ENCODE assay signal across 1 cellular context in the genomic region with DNA sequence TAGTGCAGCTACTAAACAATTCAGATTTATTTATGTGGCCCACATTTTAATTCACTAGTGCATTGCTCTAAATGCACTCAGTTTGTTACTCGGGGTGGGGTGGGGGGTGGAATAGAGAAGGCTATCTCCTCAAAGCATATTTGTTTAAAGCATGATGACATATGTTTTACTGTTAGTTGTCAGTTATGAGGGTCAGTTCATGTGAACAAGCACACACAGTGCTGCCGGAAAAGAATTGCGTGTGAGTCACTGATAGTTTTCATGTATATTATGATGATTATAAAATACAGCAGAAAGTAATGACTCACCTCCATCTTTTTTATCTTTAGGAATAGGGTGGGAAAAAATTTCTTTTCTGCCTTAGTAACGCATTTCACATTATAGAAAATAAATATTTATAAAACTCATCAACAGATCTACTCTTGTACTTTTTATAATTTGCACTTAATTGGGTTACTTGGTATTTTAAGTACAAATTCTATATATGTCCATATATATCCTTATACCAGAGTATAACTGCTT.
A peak's percentile ranks its signal among the peaks of the same experiment; 100 is the strongest.
TF ChIP-seq lines count a peak whose summit lies in the region.

No MANE protein-coding gene starts in this region.

TF ChIP-seq in K562, 482 proteins besides CTCF, POLR2A, EP300 and RAD21 (continued from another document and continues in another):
- TF ChIP-seq, protein P1, sequence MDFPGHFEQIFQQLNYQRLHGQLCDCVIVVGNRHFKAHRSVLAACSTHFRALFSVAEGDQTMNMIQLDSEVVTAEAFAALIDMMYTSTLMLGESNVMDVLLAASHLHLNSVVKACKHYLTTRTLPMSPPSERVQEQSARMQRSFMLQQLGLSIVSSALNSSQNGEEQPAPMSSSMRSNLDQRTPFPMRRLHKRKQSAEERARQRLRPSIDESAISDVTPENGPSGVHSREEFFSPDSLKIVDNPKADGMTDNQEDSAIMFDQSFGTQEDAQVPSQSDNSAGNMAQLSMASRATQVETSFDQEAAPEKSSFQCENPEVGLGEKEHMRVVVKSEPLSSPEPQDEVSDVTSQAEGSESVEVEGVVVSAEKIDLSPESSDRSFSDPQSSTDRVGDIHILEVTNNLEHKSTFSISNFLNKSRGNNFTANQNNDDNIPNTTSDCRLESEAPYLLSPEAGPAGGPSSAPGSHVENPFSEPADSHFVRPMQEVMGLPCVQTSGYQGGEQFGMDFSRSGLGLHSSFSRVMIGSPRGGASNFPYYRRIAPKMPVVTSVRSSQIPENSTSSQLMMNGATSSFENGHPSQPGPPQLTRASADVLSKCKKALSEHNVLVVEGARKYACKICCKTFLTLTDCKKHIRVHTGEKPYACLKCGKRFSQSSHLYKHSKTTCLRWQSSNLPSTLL (IDR thresholded peaks at IDR 0.05), result no peak
- TF ChIP-seq SMARCE1 (IDR thresholded peaks at IDR 0.05), result peak; percentile 92
- no peak for TF ChIP-seq ZNF274 (IDR thresholded peaks at IDR 0.05; ENCODE audit: borderline replicate concordance, low read depth, low read length)
- TF ChIP-seq MYBL2 (IDR thresholded peaks at IDR 0.05; ENCODE audit: low read depth), result peak; percentile 87
- TF ChIP-seq MYBL2 (CRISPR knock-in tag; IDR thresholded peaks at IDR 0.05; ENCODE audit: borderline replicate concordance), result no peak
- TF ChIP-seq, protein P2, sequence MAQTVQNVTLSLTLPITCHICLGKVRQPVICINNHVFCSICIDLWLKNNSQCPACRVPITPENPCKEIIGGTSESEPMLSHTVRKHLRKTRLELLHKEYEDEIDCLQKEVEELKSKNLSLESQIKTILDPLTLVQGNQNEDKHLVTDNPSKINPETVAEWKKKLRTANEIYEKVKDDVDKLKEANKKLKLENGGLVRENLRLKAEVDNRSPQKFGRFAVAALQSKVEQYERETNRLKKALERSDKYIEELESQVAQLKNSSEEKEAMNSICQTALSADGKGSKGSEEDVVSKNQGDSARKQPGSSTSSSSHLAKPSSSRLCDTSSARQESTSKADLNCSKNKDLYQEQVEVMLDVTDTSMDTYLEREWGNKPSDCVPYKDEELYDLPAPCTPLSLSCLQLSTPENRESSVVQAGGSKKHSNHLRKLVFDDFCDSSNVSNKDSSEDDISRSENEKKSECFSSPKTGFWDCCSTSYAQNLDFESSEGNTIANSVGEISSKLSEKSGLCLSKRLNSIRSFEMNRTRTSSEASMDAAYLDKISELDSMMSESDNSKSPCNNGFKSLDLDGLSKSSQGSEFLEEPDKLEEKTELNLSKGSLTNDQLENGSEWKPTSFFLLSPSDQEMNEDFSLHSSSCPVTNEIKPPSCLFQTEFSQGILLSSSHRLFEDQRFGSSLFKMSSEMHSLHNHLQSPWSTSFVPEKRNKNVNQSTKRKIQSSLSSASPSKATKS (CRISPR knock-in tag; IDR thresholded peaks at IDR 0.05), result no peak
- TF ChIP-seq SIN3B (IDR thresholded peaks at IDR 0.05; ENCODE audit: low read depth), result no peak; the same call in 1 of the 2 replicates
- TF ChIP-seq SLC30A9 (CRISPR knock-in tag; IDR thresholded peaks at IDR 0.05), result no peak
- peak; percentile 86; the same call in 1 of the 2 replicates for TF ChIP-seq ZNF589 (CRISPR knock-in tag; IDR thresholded peaks at IDR 0.05; ENCODE audit: low read depth)
- peak; percentile 72; the same call in 1 of the 2 replicates for TF ChIP-seq MBD2 (IDR thresholded peaks at IDR 0.05; ENCODE audit: borderline replicate concordance, low read depth)
- peak; percentile 79 for TF ChIP-seq NEUROD1 (IDR thresholded peaks at IDR 0.05; ENCODE audit: borderline replicate concordance, low read depth, low read length, partially characterized antibody)
- peak; percentile 84 to 94 for TF ChIP-seq ARNT (IDR thresholded peaks at IDR 0.05)
- no peak for TF ChIP-seq HDAC6 (IDR thresholded peaks at IDR 0.05; ENCODE audit: low read depth, low read length)
- TF ChIP-seq JUN (IDR thresholded peaks at IDR 0.05; ENCODE audit: borderline replicate concordance, low read depth, low read length), result peak; percentile 94
- no peak for TF ChIP-seq JUN (CRISPR knock-in tag; IDR thresholded peaks at IDR 0.05; ENCODE audit: borderline replicate concordance)
- peak; percentile 81 for TF ChIP-seq CREM (IDR thresholded peaks at IDR 0.05; ENCODE audit: low read depth)
- TF ChIP-seq RNF2 (IDR thresholded peaks at IDR 0.05), result peak; percentile 96
- TF ChIP-seq CBX5 (IDR thresholded peaks at IDR 0.05; ENCODE audit: borderline replicate concordance, low read depth), result no peak
- TF ChIP-seq CBFA2T3 (IDR thresholded peaks at IDR 0.05), result peak; percentile 93
- TF ChIP-seq ZNF583 (CRISPR knock-in tag; IDR thresholded peaks at IDR 0.05), result no peak
- TF ChIP-seq, protein P3, sequence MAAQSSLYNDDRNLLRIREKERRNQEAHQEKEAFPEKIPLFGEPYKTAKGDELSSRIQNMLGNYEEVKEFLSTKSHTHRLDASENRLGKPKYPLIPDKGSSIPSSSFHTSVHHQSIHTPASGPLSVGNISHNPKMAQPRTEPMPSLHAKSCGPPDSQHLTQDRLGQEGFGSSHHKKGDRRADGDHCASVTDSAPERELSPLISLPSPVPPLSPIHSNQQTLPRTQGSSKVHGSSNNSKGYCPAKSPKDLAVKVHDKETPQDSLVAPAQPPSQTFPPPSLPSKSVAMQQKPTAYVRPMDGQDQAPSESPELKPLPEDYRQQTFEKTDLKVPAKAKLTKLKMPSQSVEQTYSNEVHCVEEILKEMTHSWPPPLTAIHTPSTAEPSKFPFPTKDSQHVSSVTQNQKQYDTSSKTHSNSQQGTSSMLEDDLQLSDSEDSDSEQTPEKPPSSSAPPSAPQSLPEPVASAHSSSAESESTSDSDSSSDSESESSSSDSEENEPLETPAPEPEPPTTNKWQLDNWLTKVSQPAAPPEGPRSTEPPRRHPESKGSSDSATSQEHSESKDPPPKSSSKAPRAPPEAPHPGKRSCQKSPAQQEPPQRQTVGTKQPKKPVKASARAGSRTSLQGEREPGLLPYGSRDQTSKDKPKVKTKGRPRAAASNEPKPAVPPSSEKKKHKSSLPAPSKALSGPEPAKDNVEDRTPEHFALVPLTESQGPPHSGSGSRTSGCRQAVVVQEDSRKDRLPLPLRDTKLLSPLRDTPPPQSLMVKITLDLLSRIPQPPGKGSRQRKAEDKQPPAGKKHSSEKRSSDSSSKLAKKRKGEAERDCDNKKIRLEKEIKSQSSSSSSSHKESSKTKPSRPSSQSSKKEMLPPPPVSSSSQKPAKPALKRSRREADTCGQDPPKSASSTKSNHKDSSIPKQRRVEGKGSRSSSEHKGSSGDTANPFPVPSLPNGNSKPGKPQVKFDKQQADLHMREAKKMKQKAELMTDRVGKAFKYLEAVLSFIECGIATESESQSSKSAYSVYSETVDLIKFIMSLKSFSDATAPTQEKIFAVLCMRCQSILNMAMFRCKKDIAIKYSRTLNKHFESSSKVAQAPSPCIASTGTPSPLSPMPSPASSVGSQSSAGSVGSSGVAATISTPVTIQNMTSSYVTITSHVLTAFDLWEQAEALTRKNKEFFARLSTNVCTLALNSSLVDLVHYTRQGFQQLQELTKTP (IDR thresholded peaks at IDR 0.05; ENCODE audit: low read depth in 1 of 2, partially characterized antibody in 2 of 2), result peak; percentile 20 to 80
- TF ChIP-seq, protein P4, sequence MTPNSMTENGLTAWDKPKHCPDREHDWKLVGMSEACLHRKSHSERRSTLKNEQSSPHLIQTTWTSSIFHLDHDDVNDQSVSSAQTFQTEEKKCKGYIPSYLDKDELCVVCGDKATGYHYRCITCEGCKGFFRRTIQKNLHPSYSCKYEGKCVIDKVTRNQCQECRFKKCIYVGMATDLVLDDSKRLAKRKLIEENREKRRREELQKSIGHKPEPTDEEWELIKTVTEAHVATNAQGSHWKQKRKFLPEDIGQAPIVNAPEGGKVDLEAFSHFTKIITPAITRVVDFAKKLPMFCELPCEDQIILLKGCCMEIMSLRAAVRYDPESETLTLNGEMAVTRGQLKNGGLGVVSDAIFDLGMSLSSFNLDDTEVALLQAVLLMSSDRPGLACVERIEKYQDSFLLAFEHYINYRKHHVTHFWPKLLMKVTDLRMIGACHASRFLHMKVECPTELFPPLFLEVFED (CRISPR knock-in tag; conservative IDR thresholded peaks at IDR 0.05), result no peak
- TF ChIP-seq MXI1 (IDR thresholded peaks at IDR 0.05; ENCODE audit: low read depth, low read length), result peak; percentile 43; the same call in 1 of the 2 replicates
- TF ChIP-seq SRF (CRISPR knock-in tag; IDR thresholded peaks at IDR 0.05), result no peak
- TF ChIP-seq, protein P5, sequence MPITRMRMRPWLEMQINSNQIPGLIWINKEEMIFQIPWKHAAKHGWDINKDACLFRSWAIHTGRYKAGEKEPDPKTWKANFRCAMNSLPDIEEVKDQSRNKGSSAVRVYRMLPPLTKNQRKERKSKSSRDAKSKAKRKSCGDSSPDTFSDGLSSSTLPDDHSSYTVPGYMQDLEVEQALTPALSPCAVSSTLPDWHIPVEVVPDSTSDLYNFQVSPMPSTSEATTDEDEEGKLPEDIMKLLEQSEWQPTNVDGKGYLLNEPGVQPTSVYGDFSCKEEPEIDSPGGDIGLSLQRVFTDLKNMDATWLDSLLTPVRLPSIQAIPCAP (CRISPR knock-in tag; IDR thresholded peaks at IDR 0.05; ENCODE audit: borderline replicate concordance), result no peak
- TF ChIP-seq SRSF9 (IDR thresholded peaks at IDR 0.05; ENCODE audit: borderline replicate concordance, low read depth, low read length), result no peak
- no peak for TF ChIP-seq U2AF1 (optimal IDR thresholded peaks at IDR 0.05; ENCODE audit: low read depth, low read length)
- TF ChIP-seq STAG1 (CRISPR knock-in tag; IDR thresholded peaks at IDR 0.05; ENCODE audit: borderline replicate concordance), result no peak
- TF ChIP-seq ZKSCAN1 (IDR thresholded peaks at IDR 0.05; ENCODE audit: low read depth, low read length), result no peak
- no peak for TF ChIP-seq CBFB (CRISPR knock-in tag; IDR thresholded peaks at IDR 0.05)
- no peak for TF ChIP-seq ZNF217 (CRISPR knock-in tag; IDR thresholded peaks at IDR 0.05)
- no peak for TF ChIP-seq ESRRA (IDR thresholded peaks at IDR 0.05; ENCODE audit: borderline replicate concordance, low read depth)
- no peak for TF ChIP-seq GTF2E2 (tag; IDR thresholded peaks at IDR 0.05)
- no peak for TF ChIP-seq NFIX (CRISPR knock-in tag; IDR thresholded peaks at IDR 0.05; ENCODE audit: low read depth)
- TF ChIP-seq, protein P6, sequence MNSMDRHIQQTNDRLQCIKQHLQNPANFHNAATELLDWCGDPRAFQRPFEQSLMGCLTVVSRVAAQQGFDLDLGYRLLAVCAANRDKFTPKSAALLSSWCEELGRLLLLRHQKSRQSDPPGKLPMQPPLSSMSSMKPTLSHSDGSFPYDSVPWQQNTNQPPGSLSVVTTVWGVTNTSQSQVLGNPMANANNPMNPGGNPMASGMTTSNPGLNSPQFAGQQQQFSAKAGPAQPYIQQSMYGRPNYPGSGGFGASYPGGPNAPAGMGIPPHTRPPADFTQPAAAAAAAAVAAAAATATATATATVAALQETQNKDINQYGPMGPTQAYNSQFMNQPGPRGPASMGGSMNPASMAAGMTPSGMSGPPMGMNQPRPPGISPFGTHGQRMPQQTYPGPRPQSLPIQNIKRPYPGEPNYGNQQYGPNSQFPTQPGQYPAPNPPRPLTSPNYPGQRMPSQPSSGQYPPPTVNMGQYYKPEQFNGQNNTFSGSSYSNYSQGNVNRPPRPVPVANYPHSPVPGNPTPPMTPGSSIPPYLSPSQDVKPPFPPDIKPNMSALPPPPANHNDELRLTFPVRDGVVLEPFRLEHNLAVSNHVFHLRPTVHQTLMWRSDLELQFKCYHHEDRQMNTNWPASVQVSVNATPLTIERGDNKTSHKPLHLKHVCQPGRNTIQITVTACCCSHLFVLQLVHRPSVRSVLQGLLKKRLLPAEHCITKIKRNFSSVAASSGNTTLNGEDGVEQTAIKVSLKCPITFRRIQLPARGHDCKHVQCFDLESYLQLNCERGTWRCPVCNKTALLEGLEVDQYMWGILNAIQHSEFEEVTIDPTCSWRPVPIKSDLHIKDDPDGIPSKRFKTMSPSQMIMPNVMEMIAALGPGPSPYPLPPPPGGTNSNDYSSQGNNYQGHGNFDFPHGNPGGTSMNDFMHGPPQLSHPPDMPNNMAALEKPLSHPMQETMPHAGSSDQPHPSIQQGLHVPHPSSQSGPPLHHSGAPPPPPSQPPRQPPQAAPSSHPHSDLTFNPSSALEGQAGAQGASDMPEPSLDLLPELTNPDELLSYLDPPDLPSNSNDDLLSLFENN (IDR thresholded peaks at IDR 0.05; ENCODE audit: low read depth in 2 of 2, low read length in 2 of 2), result peak in 1 of 2 experiments; percentile 87; a peak in 2 of 4 replicates
- 0 out of 4 replicates have a peak, but pooled peaks of 1 of the 2 experiments have one; percentile 96 for TF ChIP-seq KDM4B (IDR thresholded peaks at IDR 0.05; ENCODE audit: borderline replicate concordance in 2 of 2, low read depth in 1 of 2)
- TF ChIP-seq STAT5A (IDR thresholded peaks at IDR 0.05; ENCODE audit: borderline replicate concordance, low read length), result peak; percentile 80
- TF ChIP-seq, protein P7, sequence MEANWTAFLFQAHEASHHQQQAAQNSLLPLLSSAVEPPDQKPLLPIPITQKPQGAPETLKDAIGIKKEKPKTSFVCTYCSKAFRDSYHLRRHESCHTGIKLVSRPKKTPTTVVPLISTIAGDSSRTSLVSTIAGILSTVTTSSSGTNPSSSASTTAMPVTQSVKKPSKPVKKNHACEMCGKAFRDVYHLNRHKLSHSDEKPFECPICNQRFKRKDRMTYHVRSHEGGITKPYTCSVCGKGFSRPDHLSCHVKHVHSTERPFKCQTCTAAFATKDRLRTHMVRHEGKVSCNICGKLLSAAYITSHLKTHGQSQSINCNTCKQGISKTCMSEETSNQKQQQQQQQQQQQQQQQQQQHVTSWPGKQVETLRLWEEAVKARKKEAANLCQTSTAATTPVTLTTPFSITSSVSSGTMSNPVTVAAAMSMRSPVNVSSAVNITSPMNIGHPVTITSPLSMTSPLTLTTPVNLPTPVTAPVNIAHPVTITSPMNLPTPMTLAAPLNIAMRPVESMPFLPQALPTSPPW (CRISPR knock-in tag; IDR thresholded peaks at IDR 0.05), result peak; percentile 86
- TF ChIP-seq DMBX1 (CRISPR knock-in tag; IDR thresholded peaks at IDR 0.05; ENCODE audit: borderline replicate concordance), result peak; percentile 69
- no peak for TF ChIP-seq ZNF253 (CRISPR knock-in tag; conservative IDR thresholded peaks at IDR 0.05)
- peak; percentile 40 for TF ChIP-seq TAF9B (IDR thresholded peaks at IDR 0.05; ENCODE audit: partially characterized antibody)
- TF ChIP-seq, protein P8, sequence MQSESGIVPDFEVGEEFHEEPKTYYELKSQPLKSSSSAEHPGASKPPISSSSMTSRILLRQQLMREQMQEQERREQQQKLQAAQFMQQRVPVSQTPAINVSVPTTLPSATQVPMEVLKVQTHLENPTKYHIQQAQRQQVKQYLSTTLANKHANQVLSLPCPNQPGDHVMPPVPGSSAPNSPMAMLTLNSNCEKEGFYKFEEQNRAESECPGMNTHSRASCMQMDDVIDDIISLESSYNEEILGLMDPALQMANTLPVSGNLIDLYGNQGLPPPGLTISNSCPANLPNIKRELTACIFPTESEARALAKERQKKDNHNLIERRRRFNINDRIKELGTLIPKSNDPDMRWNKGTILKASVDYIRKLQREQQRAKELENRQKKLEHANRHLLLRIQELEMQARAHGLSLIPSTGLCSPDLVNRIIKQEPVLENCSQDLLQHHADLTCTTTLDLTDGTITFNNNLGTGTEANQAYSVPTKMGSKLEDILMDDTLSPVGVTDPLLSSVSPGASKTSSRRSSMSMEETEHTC (IDR thresholded peaks at IDR 0.05), result peak; percentile 27; the same call in 1 of the 2 replicates
- TF ChIP-seq, protein P9, sequence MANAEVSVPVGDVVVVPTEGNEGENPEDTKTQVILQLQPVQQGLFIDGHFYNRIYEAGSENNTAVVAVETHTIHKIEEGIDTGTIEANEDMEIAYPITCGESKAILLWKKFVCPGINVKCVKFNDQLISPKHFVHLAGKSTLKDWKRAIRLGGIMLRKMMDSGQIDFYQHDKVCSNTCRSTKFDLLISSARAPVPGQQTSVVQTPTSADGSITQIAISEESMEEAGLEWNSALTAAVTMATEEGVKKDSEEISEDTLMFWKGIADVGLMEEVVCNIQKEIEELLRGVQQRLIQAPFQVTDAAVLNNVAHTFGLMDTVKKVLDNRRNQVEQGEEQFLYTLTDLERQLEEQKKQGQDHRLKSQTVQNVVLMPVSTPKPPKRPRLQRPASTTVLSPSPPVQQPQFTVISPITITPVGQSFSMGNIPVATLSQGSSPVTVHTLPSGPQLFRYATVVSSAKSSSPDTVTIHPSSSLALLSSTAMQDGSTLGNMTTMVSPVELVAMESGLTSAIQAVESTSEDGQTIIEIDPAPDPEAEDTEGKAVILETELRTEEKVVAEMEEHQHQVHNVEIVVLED (CRISPR knock-in tag; IDR thresholded peaks at IDR 0.05), result no peak
